ENCODE assay signal across 8 cellular contexts in the genomic region with DNA sequence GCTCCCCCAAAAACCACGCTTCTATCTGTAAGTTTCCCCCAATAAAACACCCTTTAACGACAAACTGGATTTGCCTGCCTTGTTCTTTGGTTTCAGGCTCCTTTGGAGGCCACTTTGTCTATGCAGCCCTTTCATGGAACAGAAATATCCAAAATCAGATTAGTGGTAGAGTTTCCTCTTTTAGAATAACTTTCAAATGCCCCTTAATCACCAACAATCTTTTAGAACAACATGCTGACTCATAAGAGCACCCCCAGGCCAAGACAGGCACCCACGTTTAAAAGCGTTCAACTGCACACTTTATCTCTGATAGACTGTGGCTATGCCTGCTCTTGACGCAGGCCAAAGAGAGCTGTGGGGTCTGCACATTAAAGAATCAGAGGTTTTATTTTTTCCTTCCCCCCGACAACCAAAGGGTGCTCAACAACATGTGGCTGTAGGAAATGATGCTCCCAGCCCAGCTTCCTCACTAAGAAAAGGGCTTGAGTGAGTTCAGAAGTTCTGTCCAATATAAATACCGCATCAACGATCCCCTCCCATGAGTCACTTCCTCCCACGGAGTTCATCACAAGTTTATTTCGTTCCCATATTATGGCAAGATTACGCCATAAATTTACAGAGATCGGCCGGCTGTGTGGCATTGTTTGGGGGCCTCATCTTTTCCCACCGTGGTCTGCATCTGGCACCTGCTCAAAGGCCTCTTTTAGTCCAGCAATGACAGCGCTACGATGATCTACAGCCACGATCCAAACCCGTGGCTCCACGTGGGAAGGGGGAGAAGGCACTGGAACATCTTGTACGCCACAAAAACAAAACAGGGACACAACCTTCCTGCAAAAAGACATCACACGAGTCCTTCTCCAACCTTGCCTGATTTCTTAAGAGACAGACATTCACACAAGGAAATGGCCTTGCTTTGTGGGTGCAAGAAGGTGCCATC.
DNase-seq lines count a peak whose midpoint lies in the region; ATAC-seq, FAIRE-seq and TF ChIP-seq lines count a peak whose summit lies in the region.

No MANE protein-coding gene starts in this region.

- intact Hi-C loops in ascending aorta (cut with DNase I): loop anchor here (5.0 kb wide), 3 partner anchors 64 to 184 kb away; no protein-coding TSS in a partner anchor

- H3K27me3 ChIP-seq in BLaER1 treated with 17β-estradiol and CSF1 and Interleukin-3, amounts not matched to agents 10 nM and 100 nM: peaks cover 0 to 44% (median 0%) of the 10 kb centered on the region in 11 experiments; a peak in 4 of 22 replicates
- H3K27me3 ChIP-seq in ascending aorta: no peaks in the 10 kb centered on the region
- no peaks in the 10 kb centered on the region for H3K27me3 ChIP-seq in H7 (ENCODE audit: control insufficient read depth, insufficient read depth, low read length)

- peak overlapping the region; percentile 27 for H3K27ac Mint-ChIP-seq in stimulated activated naive B cell treated with anti-CD40 and anti-IgM and Interleukin-4, amounts not matched to agents 10 μg/mL and 1 μg/mL and 100 μg/mL, for 72 hours

- peak overlapping the region in 5 of 10 experiments; percentile 8 to 37 (median 32); a peak in 8 of 20 replicates for H3K4me3 ChIP-seq in BLaER1 treated with 17β-estradiol and CSF1 and Interleukin-3, amounts not matched to agents 10 nM and 100 nM
- H3K4me3 ChIP-seq in NB4 (ENCODE audit: low read depth, low read length): no peak overlapping the region
- peak overlapping the region; percentile 8 to 25 for H3K4me3 ChIP-seq in ascending aorta
- no peak overlapping the region for H3K4me3 ChIP-seq in H7 (ENCODE audit: insufficient read depth, low read depth, low read length)

- TF ChIP-seq POLR2A in NB4 (IDR thresholded peaks at IDR 0.05; ENCODE audit: extremely low read depth, insufficient read length): no peak
- TF ChIP-seq POLR2A in GM12892 (IDR thresholded peaks at IDR 0.05; ENCODE audit: low read depth, low read length): no peak

- peaks cover 54 to 58% of the 10 kb centered on the region in 2 donors for H3K27me3 Mint-ChIP-seq in stimulated activated naive B cell treated with anti-CD40 and anti-IgM and Interleukin-4, amounts not matched to agents 10 μg/mL and 1 μg/mL and 100 μg/mL, for 72 hours

- H3K4me1 Mint-ChIP-seq in stimulated activated naive B cell treated with anti-CD40 and anti-IgM and Interleukin-4, amounts not matched to agents 10 μg/mL and 1 μg/mL and 100 μg/mL, for 72 hours: peaks cover 10 to 12% of the 10 kb centered on the region in 2 donors

- H3K9ac ChIP-seq in BLaER1 treated with 17β-estradiol and CSF1 and Interleukin-3, amounts not matched to agents 10 nM and 100 nM: peak overlapping the region in 9 of 11 experiments; percentile 26 to 76 (median 62); a peak in 18 of 22 replicates

- TF ChIP-seq CTCF in NB4 (IDR thresholded peaks at IDR 0.05; ENCODE audit: low read depth, low read length) (no peak), ascending aorta (IDR thresholded peaks at IDR 0.05) (no peak)

- peak overlapping the region; percentile 65 to 97 (median 86) for H3K4me2 ChIP-seq in BLaER1 treated with 17β-estradiol and CSF1 and Interleukin-3, amounts not matched to agents 10 nM and 100 nM

- DNase-seq in NB4 (ENCODE audit: low read depth): peak; percentile 95
- DNase-seq in ascending aorta (ENCODE audit: low spot score in 2 of 2): peak; percentile 25 to 86
- DNase-seq in kidney glomerular epithelial cell (lab: John Stamatoyannopoulos, UW): peak; percentile 97
- DNase-seq in stimulated activated naive B cell treated with anti-CD40 and anti-IgM and Interleukin-4, amounts not matched to agents 10 μg/mL and 1 μg/mL and 100 μg/mL, for 72 hours: no peak
- DNase-seq in H7: no peak
- DNase-seq in GM12892 (ENCODE audit: insufficient read length): no peak

- H3K4me3 Mint-ChIP-seq in stimulated activated naive B cell treated with anti-CD40 and anti-IgM and Interleukin-4, amounts not matched to agents 10 μg/mL and 1 μg/mL and 100 μg/mL, for 72 hours: no peak overlapping the region

- ATAC-seq in stimulated activated naive B cell treated with anti-CD40 and anti-IgM and Interleukin-4, amounts not matched to agents 10 μg/mL and 1 μg/mL and 100 μg/mL, for 72 hours (replicated peaks): peak; percentile 63 to 74
- no peak for ATAC-seq in GM21381 (IDR thresholded peaks at IDR 0.05; ENCODE audit: unreplicated experiment)

- H3K36me3 ChIP-seq in BLaER1 treated with 17β-estradiol and CSF1 and Interleukin-3, amounts not matched to agents 10 nM and 100 nM: no peaks in the 10 kb centered on the region; a peak in 1 of 22 replicates
- no peaks in the 10 kb centered on the region for H3K36me3 ChIP-seq in ascending aorta
- H3K36me3 ChIP-seq in H7 (replicated peaks; ENCODE audit: control insufficient read depth, insufficient read depth, low read length): no peaks in the 10 kb centered on the region

- FAIRE-seq in GM12892 (lab: Jason Lieb, UNC): no peak

- peak overlapping the region in 9 of 11 experiments; percentile 64 to 87 (median 76); a peak in 19 of 22 replicates for H3K27ac ChIP-seq in BLaER1 treated with 17β-estradiol and CSF1 and Interleukin-3, amounts not matched to agents 10 nM and 100 nM
- peak overlapping the region; percentile 78 to 90 for H3K27ac ChIP-seq in ascending aorta

- H4K20me1 ChIP-seq in BLaER1 treated with 17β-estradiol and CSF1 and Interleukin-3, amounts not matched to agents 10 nM and 100 nM: peaks cover 0 to 32% (median 0%) of the 10 kb centered on the region in 11 experiments; a peak in 3 of 22 replicates

- no peaks in the 10 kb centered on the region for H3K9me3 Mint-ChIP-seq in stimulated activated naive B cell treated with anti-CD40 and anti-IgM and Interleukin-4, amounts not matched to agents 10 μg/mL and 1 μg/mL and 100 μg/mL, for 72 hours

- peaks cover 0 to 6% (median 0%) of the 10 kb centered on the region in 11 experiments; a peak in 2 of 22 replicates for H3K9me3 ChIP-seq in BLaER1 treated with 17β-estradiol and CSF1 and Interleukin-3, amounts not matched to agents 10 nM and 100 nM (replicated peaks in 1 of 11)
- no peaks in the 10 kb centered on the region for H3K9me3 ChIP-seq in ascending aorta

- peaks cover 32 to 77% (median 63%) of the 10 kb centered on the region in 10 experiments for H3K4me1 ChIP-seq in BLaER1 treated with 17β-estradiol and CSF1 and Interleukin-3, amounts not matched to agents 10 nM and 100 nM
- H3K4me1 ChIP-seq in ascending aorta: peaks cover 15 to 21% of the 10 kb centered on the region in 2 donors

- no peaks in the 10 kb centered on the region for H3K36me3 Mint-ChIP-seq in stimulated activated naive B cell treated with anti-CD40 and anti-IgM and Interleukin-4, amounts not matched to agents 10 μg/mL and 1 μg/mL and 100 μg/mL, for 72 hours

Comparison
In these comparisons a context has a peak if more than half of its experiments do, and no peak if none do; other contexts are left out.
1. H3K4me3 ChIP-seq: peak in ascending aorta (2 of 2); none in NB4 (single experiment) and H7 (single experiment).
2. DNase-seq: peak in NB4 (single experiment), ascending aorta (2 of 2) and kidney glomerular epithelial cell (single experiment); none in stimulated activated naive B cell treated with anti-CD40 and anti-IgM and Interleukin-4, amounts not matched to agents 10 μg/mL and 1 μg/mL and 100 μg/mL, for 72 hours (single experiment), H7 (single experiment) and GM12892 (single experiment).